18 cellular contexts compared by ENCODE assay signal in genomic region chr6:40355532-40355931, GRCh38.
DNase-seq lines count a peak whose midpoint lies in the region; ATAC-seq, FAIRE-seq and TF ChIP-seq lines count a peak whose summit lies in the region.
"Had no signal": no experiment of that assay in that cellular context is flagged by ENCODE, and none has a peak within 500 bp of the region (broad histone marks: within the 10 kb centered on the region; RNA-seq: fewer than 3 reads in every experiment).

No MANE protein-coding gene starts in this region.

- no peak overlapping the region for H3K56ac ChIP-seq in H1 (replicated peaks; ENCODE audit: insufficient read length, low read depth, low read length)

- H4K91ac ChIP-seq in H1 (replicated peaks; ENCODE audit: insufficient read length, low read length) = no peak overlapping the region

- H3K27me3 ChIP-seq in H1 (replicated peaks in 1 of 4; ENCODE audit: control insufficient read depth in 3 of 4, extremely low read depth in 1 of 4, insufficient read depth in 3 of 4, low read length in 3 of 4) (0 out of 7 replicates have a peak, but pooled peaks cover 0 to 1% (median 0%) of the 10 kb centered on the region in 4 experiments), lung (ENCODE audit: control insufficient read depth, insufficient read depth) (no peaks in the 10 kb centered on the region)
- H3K27me3 ChIP-seq: BLaER1 treated with 17β-estradiol and CSF1 and Interleukin-3, amounts not matched to agents 10 nM and 100 nM had no signal

- peaks cover 4% of the 10 kb centered on the region for H3K23me2 ChIP-seq in H1 (ENCODE audit: low read depth, low read length)

- TF ChIP-seq EP300 in H1 (IDR thresholded peaks at IDR 0.05; ENCODE audit: borderline replicate concordance in 1 of 2, low read depth in 2 of 2, low read length in 2 of 2) = no peak

- H3K9me3 Mint-ChIP-seq in activated CD8-positive, alpha-beta memory T cell treated with anti-CD3 and anti-CD28 coated beads, Interleukin-2, amount 10 ng/mL, durations not matched to agents 7 days and 5 days (ENCODE audit: low read depth) = no peaks in the 10 kb centered on the region
- H3K9me3 Mint-ChIP-seq in type B pancreatic cell = no peaks in the 10 kb centered on the region
- H3K9me3 Mint-ChIP-seq: CD4-positive, CD25-positive, alpha-beta regulatory T cell had no signal

- H3K36me3 Mint-ChIP-seq in activated CD8-positive, alpha-beta memory T cell treated with anti-CD3 and anti-CD28 coated beads, Interleukin-2, amount 10 ng/mL, durations not matched to agents 7 days and 5 days = no peaks in the 10 kb centered on the region
- H3K36me3 Mint-ChIP-seq in type B pancreatic cell = no peaks in the 10 kb centered on the region
- H3K36me3 Mint-ChIP-seq: CD4-positive, CD25-positive, alpha-beta regulatory T cell had no signal

- H3K79me2 ChIP-seq in H1 (ENCODE audit: control insufficient read depth in 1 of 2, insufficient read depth in 2 of 2, low read length in 2 of 2) = no peaks in the 10 kb centered on the region; a peak in 1 of 4 replicates

- FAIRE-seq in H1 (lab: Jason Lieb, UNC) = no peak
- FAIRE-seq: G401.6, GM12892, GM19239 had no signal

- POLR2A ChIA-PET in H1 (lab: Charles Lee; ENCODE audit: partially characterized antibody) = interaction anchor here (0.9 to 1.5 kb wide), 2 partner anchors 23 to 26 kb away, joined by 3 to 4 read pairs; no protein-coding TSS in a partner anchor

- TF ChIP-seq RAD21 in H1 (IDR thresholded peaks at IDR 0.05 in 1 of 2, conservative IDR thresholded peaks at IDR 0.05 in 1 of 2; ENCODE audit: low read depth in 2 of 2, low read length in 2 of 2) = no peak

- H3K23ac ChIP-seq in H1 (ENCODE audit: insufficient read length) = no peak overlapping the region

- H2BK12ac ChIP-seq in H1 (ENCODE audit: low read depth, low read length) = no peak overlapping the region

- H3K36me3 ChIP-seq in H1 (ENCODE audit: control insufficient read depth in 2 of 4, insufficient read depth in 4 of 4, low read length in 3 of 4) = no peaks in the 10 kb centered on the region; a peak in 1 of 8 replicates
- no peaks in the 10 kb centered on the region for H3K36me3 ChIP-seq in lung (ENCODE audit: control insufficient read depth in 2 of 2, insufficient read depth in 2 of 2, low read length in 2 of 2)
- H3K36me3 ChIP-seq: BLaER1 treated with 17β-estradiol and CSF1 and Interleukin-3, amounts not matched to agents 10 nM and 100 nM had no signal

- peaks cover 9% of the 10 kb centered on the region for H3K4me1 Mint-ChIP-seq in activated CD8-positive, alpha-beta memory T cell treated with anti-CD3 and anti-CD28 coated beads, Interleukin-2, amount 10 ng/mL, durations not matched to agents 7 days and 5 days
- H3K4me1 Mint-ChIP-seq in type B pancreatic cell (ENCODE audit: unreplicated experiment) = no peaks in the 10 kb centered on the region
- H3K4me1 Mint-ChIP-seq: CD4-positive, CD25-positive, alpha-beta regulatory T cell had no signal

- H2BK120ac ChIP-seq in H1 (replicated peaks; ENCODE audit: low read depth, low read length) = no peak overlapping the region

- 92% methylated on average over 2 of the region's 2 CpGs; no CpG with 5 or more reads in 1 of the 2 experiments for WGBS in H1 (ENCODE audit: extremely low coverage in 1 of 2, insufficient coverage in 1 of 2, insufficient read length in 1 of 2, insufficient replicate concordance in 2 of 2, low coverage in 1 of 2, low lambda C conversion rate in 2 of 2, missing lambda C conversion rate in 1 of 2), 2 experiments
- 94 to 95% methylated on average over 2 of the region's 2 CpGs for WGBS in lung, 2 donors

- no peak overlapping the region for H3K18ac ChIP-seq in H1 (ENCODE audit: extremely low read depth, low read length)

- no peak overlapping the region for H3K4me3 Mint-ChIP-seq in activated CD8-positive, alpha-beta memory T cell treated with anti-CD3 and anti-CD28 coated beads, Interleukin-2, amount 10 ng/mL, durations not matched to agents 7 days and 5 days
- no peak overlapping the region for H3K4me3 Mint-ChIP-seq in type B pancreatic cell
- H3K4me3 Mint-ChIP-seq: CD4-positive, CD25-positive, alpha-beta regulatory T cell had no signal

- H3K4ac ChIP-seq in H1 (replicated peaks; ENCODE audit: insufficient read length, low read depth, low read length) = no peak overlapping the region

- H2AFZ ChIP-seq in H1 (ENCODE audit: low read length) = no peak overlapping the region

- no peak overlapping the region for H4K5ac ChIP-seq in H1 (ENCODE audit: insufficient read length, low read depth, low read length)

- H3K4me1 ChIP-seq in H1 (replicated peaks in 1 of 4; ENCODE audit: control insufficient read depth in 3 of 4, insufficient read depth in 4 of 4, low read length in 3 of 4) = peaks cover 3 to 16% (median 11%) of the 10 kb centered on the region in 4 experiments; a peak in 5 of 7 replicates
- H3K4me1 ChIP-seq in lung (ENCODE audit: control insufficient read depth in 2 of 2, insufficient read depth in 2 of 2, low read length in 2 of 2) = peaks cover 0 to 2% of the 10 kb centered on the region in 2 donors

- ATAC-seq in activated CD8-positive, alpha-beta memory T cell treated with anti-CD3 and anti-CD28 coated beads, Interleukin-2, amount 10 ng/mL, durations not matched to agents 7 days and 5 days = no peak
- ATAC-seq in lung (ENCODE audit: insufficient read depth, low FRiP score) = no peak
- no peak for ATAC-seq in GM21723 (IDR thresholded peaks at IDR 0.05; ENCODE audit: unreplicated experiment)
- ATAC-seq: HCT116 had no signal

- no peak overlapping the region for H3K4me2 ChIP-seq in H1 (ENCODE audit: insufficient read depth in 1 of 2, low read depth in 2 of 2, low read length in 2 of 2)

- H3K9me3 ChIP-seq in H1 (ENCODE audit: insufficient read depth in 2 of 2, low read depth in 1 of 2, low read length in 1 of 2) (no peaks in the 10 kb centered on the region), lung (ENCODE audit: control insufficient read depth in 2 of 2, insufficient read depth in 1 of 2, low read length in 1 of 2) (no peaks in the 10 kb centered on the region)
- H3K9me3 ChIP-seq: BLaER1 treated with 17β-estradiol and CSF1 and Interleukin-3, amounts not matched to agents 10 nM and 100 nM had no signal

- no peak overlapping the region for H2AK5ac ChIP-seq in H1 (ENCODE audit: low read depth, low read length)

- TF ChIP-seq CTCF in H1 (IDR thresholded peaks at IDR 0.05; ENCODE audit: control extremely low read depth in 1 of 3, insufficient read depth in 1 of 3, low read depth in 1 of 3, low read length in 3 of 3) (no peak), lung (IDR thresholded peaks at IDR 0.05; ENCODE audit: control extremely low read depth, extremely low read depth) (no peak), type B pancreatic cell (conservative IDR thresholded peaks at IDR 0.05) (no peak)

- no peak overlapping the region for H3K27ac Mint-ChIP-seq in activated CD8-positive, alpha-beta memory T cell treated with anti-CD3 and anti-CD28 coated beads, Interleukin-2, amount 10 ng/mL, durations not matched to agents 7 days and 5 days
- no peak overlapping the region for H3K27ac Mint-ChIP-seq in type B pancreatic cell
- H3K27ac Mint-ChIP-seq: CD4-positive, CD25-positive, alpha-beta regulatory T cell had no signal

- H4K20me1 ChIP-seq in H1 (replicated peaks in 1 of 2; ENCODE audit: control insufficient read depth in 1 of 2, insufficient read depth in 2 of 2, low read length in 2 of 2) = peaks cover 0 to 3% of the 10 kb centered on the region in 2 experiments
- H4K20me1 ChIP-seq: BLaER1 treated with 17β-estradiol and CSF1 and Interleukin-3, amounts not matched to agents 10 nM and 100 nM had no signal

- peak; percentile 8 for DNase-seq in activated CD8-positive, alpha-beta memory T cell treated with anti-CD3 and anti-CD28 coated beads, Interleukin-2, amount 10 ng/mL, durations not matched to agents 7 days and 5 days
- no peak for DNase-seq in activated CD8-positive, alpha-beta memory T cell treated with anti-CD3 and anti-CD28 coated beads, Interleukin-2, amount 50 U/mL, for 48 hours
- no peak for DNase-seq in H1 (ENCODE audit: low read depth in 1 of 2, low spot score in 2 of 2)
- DNase-seq in lung (ENCODE audit: low spot score) = peak; percentile 11
- peak; percentile 32 for DNase-seq in type B pancreatic cell (ENCODE audit: extremely low spot score, unreplicated experiment)
- DNase-seq in activated effector memory CD4-positive, alpha-beta T cell treated with anti-CD3 and anti-CD28 coated beads, Interleukin-2, amount 50 U/mL, for 16 hours = no peak
- DNase-seq in NAMALWA (ENCODE audit: low spot score) = no peak
- DNase-seq: 8988T; CD4-positive, CD25-positive, alpha-beta regulatory T cell; DMS79; EL had no signal

- no peak overlapping the region for H3K9ac ChIP-seq in H1 (replicated peaks in 1 of 4; ENCODE audit: extremely low read depth in 1 of 4, low read depth in 3 of 4, low read length in 3 of 4)
- H3K9ac ChIP-seq: BLaER1 treated with 17β-estradiol and CSF1 and Interleukin-3, amounts not matched to agents 10 nM and 100 nM had no signal

- no peak overlapping the region for H2BK5ac ChIP-seq in H1 (ENCODE audit: low read depth, low read length)

- TF ChIP-seq POLR2A in H1 (IDR thresholded peaks at IDR 0.05; ENCODE audit: control extremely low read depth in 1 of 2, low read depth in 2 of 2, low read length in 2 of 2) = no peak

- no peak overlapping the region for H3K27ac ChIP-seq in H1 (ENCODE audit: low read depth, low read length)
- H3K27ac ChIP-seq in lung (ENCODE audit: low read depth in 1 of 2, low read length in 1 of 2) = no peak overlapping the region
- H3K27ac ChIP-seq: BLaER1 treated with 17β-estradiol and CSF1 and Interleukin-3, amounts not matched to agents 10 nM and 100 nM; HL-60 had no signal

- CTCF ChIA-PET in activated CD8-positive, alpha-beta memory T cell treated with anti-CD3 and anti-CD28 coated beads, Interleukin-2, amount 10 ng/mL, durations not matched to agents 7 days and 5 days (lab: Charles Lee) = no interaction called here
- CTCF ChIA-PET in H1 (lab: Charles Lee; ENCODE audit: partially characterized antibody) = interaction anchor here (0.6 to 0.7 kb wide), 2 partner anchors 13 to 1223 kb away, joined by 3 read pairs; no protein-coding TSS in a partner anchor

- no peaks in the 10 kb centered on the region for H3K79me1 ChIP-seq in H1 (ENCODE audit: low read depth, low read length)

- H3K27me3 Mint-ChIP-seq in activated CD8-positive, alpha-beta memory T cell treated with anti-CD3 and anti-CD28 coated beads, Interleukin-2, amount 10 ng/mL, durations not matched to agents 7 days and 5 days = peaks cover 18% of the 10 kb centered on the region
- H3K27me3 Mint-ChIP-seq in type B pancreatic cell = peaks cover 4% of the 10 kb centered on the region
- H3K27me3 Mint-ChIP-seq: CD4-positive, CD25-positive, alpha-beta regulatory T cell had no signal

- no peak overlapping the region for H2BK15ac ChIP-seq in H1 (ENCODE audit: low read length)

- H2BK20ac ChIP-seq in H1 (ENCODE audit: low read length) = peak overlapping the region; percentile 41; the same call in 1 of the 2 replicates

- H4K8ac ChIP-seq in H1 (ENCODE audit: extremely low read depth, insufficient read depth, low read length) = peak overlapping the region; percentile 60; the same call in 1 of the 2 replicates

- no peak overlapping the region for H3K14ac ChIP-seq in H1 (ENCODE audit: insufficient read length)

- H3K4me3 ChIP-seq in H1 (ENCODE audit: extremely low read depth in 1 of 4, insufficient read depth in 2 of 4, low read depth in 3 of 4, low read length in 4 of 4) = no peak overlapping the region
- no peak overlapping the region for H3K4me3 ChIP-seq in lung
- H3K4me3 ChIP-seq: BLaER1 treated with 17β-estradiol and CSF1 and Interleukin-3, amounts not matched to agents 10 nM and 100 nM had no signal

Comparison
In these comparisons a context has a peak if more than half of its experiments do, and no peak if none do; other contexts are left out.
1. DNase-seq: peak in activated CD8-positive, alpha-beta memory T cell treated with anti-CD3 and anti-CD28 coated beads, Interleukin-2, amount 10 ng/mL, durations not matched to agents 7 days and 5 days (single experiment), lung (single experiment) and type B pancreatic cell (single experiment); none in activated CD8-positive, alpha-beta memory T cell treated with anti-CD3 and anti-CD28 coated beads, Interleukin-2, amount 50 U/mL, for 48 hours (single experiment), H1 (0 of 2), activated effector memory CD4-positive, alpha-beta T cell treated with anti-CD3 and anti-CD28 coated beads, Interleukin-2, amount 50 U/mL, for 16 hours (single experiment) and NAMALWA (single experiment).